In the genomic region with DNA sequence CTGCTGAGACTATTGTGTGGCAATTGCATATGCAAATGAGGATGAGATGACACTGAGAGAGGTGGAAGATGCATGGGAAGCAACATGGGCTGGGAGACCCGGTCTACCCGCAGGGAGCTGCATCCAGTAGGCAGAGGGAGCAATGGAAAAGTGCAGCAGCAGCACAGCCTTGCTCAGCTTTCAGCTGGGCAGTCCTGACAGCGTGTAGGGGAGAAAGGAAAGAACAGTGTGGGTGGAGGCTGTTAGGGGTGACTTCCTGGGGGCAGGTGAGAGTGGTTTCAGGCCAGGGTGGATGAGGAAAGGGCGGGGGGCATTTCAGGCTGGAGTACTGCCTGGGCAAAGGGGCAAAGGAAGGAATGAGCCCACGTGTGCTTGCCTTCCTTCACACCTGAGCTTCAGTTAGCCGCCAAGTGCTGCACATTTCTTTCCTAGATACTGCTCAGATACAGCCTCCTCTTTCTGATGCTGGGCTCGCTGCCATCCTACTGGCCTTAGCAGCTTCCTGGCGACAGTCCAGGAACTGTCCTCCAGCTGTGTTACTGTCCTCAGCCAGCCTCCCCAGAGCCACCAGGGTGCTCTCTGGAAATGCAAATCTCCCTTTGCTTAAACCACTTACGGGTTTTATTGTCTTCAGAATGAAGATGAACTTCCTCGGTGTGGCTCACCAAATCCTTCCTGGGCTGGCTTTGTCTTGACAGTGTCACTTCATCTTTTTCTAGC, we compare ENCODE assay signal across 14 cellular contexts.
A peak's percentile ranks its signal among the peaks of the same experiment; 100 is the strongest.
DNase-seq lines count a peak whose midpoint lies in the region; ATAC-seq and TF ChIP-seq lines count a peak whose summit lies in the region.
"Had no signal": no experiment of that assay in that cellular context is flagged by ENCODE, and none has a peak within 500 bp of the region (broad histone marks: within the 10 kb centered on the region; RNA-seq: fewer than 3 reads in every experiment).

No MANE protein-coding gene starts in this region.

- peak overlapping the region; percentile 49 for H3K27ac ChIP-seq in A673 (ENCODE audit: low read depth, low read length, poor library complexity, severe bottlenecking)
- H3K27ac ChIP-seq: psoas muscle had no signal

- H3K27me3 Mint-ChIP-seq in WTC11 (ENCODE audit: low read depth): no peaks in the 10 kb centered on the region
- H3K27me3 Mint-ChIP-seq: B cell had no signal

- ATAC-seq in GM18511 (IDR thresholded peaks at IDR 0.05; ENCODE audit: unreplicated experiment): peak; percentile 77
- peak; percentile 63 for ATAC-seq in WTC11
- no peak for ATAC-seq in GM21717 (IDR thresholded peaks at IDR 0.05; ENCODE audit: unreplicated experiment)
- no peak for ATAC-seq in GM19023 (IDR thresholded peaks at IDR 0.05; ENCODE audit: unreplicated experiment)
- ATAC-seq: psoas muscle had no signal

- intact Hi-C loops in A673 (cut with micrococcal nuclease; ENCODE audit: unreplicated experiment): loop anchor here (2.0 kb wide), 1 partner anchor 33 kb away; no protein-coding TSS in a partner anchor

- H3K4me3 Mint-ChIP-seq in WTC11: no peak overlapping the region
- H3K4me3 Mint-ChIP-seq: B cell; stimulated activated naive CD8-positive, alpha-beta T cell treated with anti-CD3 and anti-CD28 coated beads, Interleukin-15, Interleukin-2, amounts not matched to agents 100 ng/mL and 50 ng/mL, for 24 hours had no signal

- POLR2A ChIA-PET in A673 (lab: Charles Lee; ENCODE audit: low non-redundant PET): no interaction called here
- POLR2A ChIA-PET in WTC11 (lab: Charles Lee): interaction anchor here (0.7 kb wide), 1 partner anchor 135 kb away, joined by 3 read pairs; no protein-coding TSS in a partner anchor

- H3K9me3 Mint-ChIP-seq in WTC11: no peaks in the 10 kb centered on the region
- H3K9me3 Mint-ChIP-seq: stimulated activated naive CD8-positive, alpha-beta T cell treated with anti-CD3 and anti-CD28 coated beads, Interleukin-15, Interleukin-2, amounts not matched to agents 100 ng/mL and 50 ng/mL, for 24 hours had no signal

- no peaks in the 10 kb centered on the region for H3K36me3 Mint-ChIP-seq in WTC11

- no peaks in the 10 kb centered on the region for H3K27me3 ChIP-seq in A673 (replicated peaks; ENCODE audit: insufficient read depth, low read depth, low read length, poor library complexity)

- no TSS peak for BruUV-seq in A673 (replicated peaks; lab: Mats Ljungman, UMichigan)

- H3K4me3 ChIP-seq in A673 (ENCODE audit: low read depth, low read length, poor library complexity, severe bottlenecking): no peak overlapping the region
- H3K4me3 ChIP-seq: psoas muscle had no signal

- H3K27ac Mint-ChIP-seq in WTC11: no peak overlapping the region
- H3K27ac Mint-ChIP-seq: B cell; stimulated activated naive CD8-positive, alpha-beta T cell treated with anti-CD3 and anti-CD28 coated beads, Interleukin-15, Interleukin-2, amounts not matched to agents 100 ng/mL and 50 ng/mL, for 24 hours had no signal

- CTCF ChIA-PET in A673 (lab: Charles Lee) (no interaction called here), WTC11 (lab: Charles Lee) (interaction anchor here (1.1 kb wide), 1 partner anchor 39 kb away, joined by 3 read pairs; no protein-coding TSS in a partner anchor)

- H3K9me3 ChIP-seq in A673 (ENCODE audit: low read depth, low read length, poor library complexity, severe bottlenecking): no peaks in the 10 kb centered on the region
- H3K9me3 ChIP-seq: psoas muscle had no signal

- H3K4me1 ChIP-seq in A673 (ENCODE audit: insufficient read depth, low read length, poor library complexity, severe bottlenecking): peaks cover 60% of the 10 kb centered on the region
- H3K4me1 ChIP-seq: psoas muscle had no signal

- TF ChIP-seq CTCF in A673 (conservative IDR thresholded peaks at IDR 0.05; ENCODE audit: low read depth, low read length) (0 out of 2 replicates have a peak, but pooled peaks have one; percentile 19), WTC11 (IDR thresholded peaks at IDR 0.05) (no peak)

- H3K36me3 ChIP-seq in A673 (ENCODE audit: insufficient read depth, low read length, poor library complexity, severe bottlenecking): no peaks in the 10 kb centered on the region

- peaks cover 34% of the 10 kb centered on the region for H3K4me1 Mint-ChIP-seq in WTC11
- H3K4me1 Mint-ChIP-seq: B cell had no signal

- DNase-seq in A673 (ENCODE audit: low spot score) (peak; percentile 94), NCI-H2029 treated with DMSO at 0.1 percent for 48 hours (lab: John Stamatoyannopoulos, UW) (peak; percentile 52), WTC11 (ENCODE audit: low spot score) (no peak), hippocampal formation (lab: John Stamatoyannopoulos, UW) (no peak)
- no peak for DNase-seq in NK-92 treated with Interleukin-12 subunit alpha and Interleukin-12 subunit beta, amount 100 ng/mL, for 24 hours (lab: John Stamatoyannopoulos, UW)
- DNase-seq: NCI-H1436 treated with DMSO at 0.1 percent for 48 hours; psoas muscle; stimulated activated CD4-positive, alpha-beta T cell treated with anti-CD3 and anti-CD28 coated beads, Interleukin-4, amount 100 ng/mL, for 24 hours; T1000 had no signal

TF ChIP-seq in WTC11, 78 proteins besides CTCF, POLR2A, EP300 and RAD21:
- peak; percentile 32; the same call in 1 of the 2 replicates for TF ChIP-seq ZNF423 (CRISPR knock-in tag; IDR thresholded peaks at IDR 0.05)
- TF ChIP-seq CREM (CRISPR knock-in tag; IDR thresholded peaks at IDR 0.05): no peak
- no peak for TF ChIP-seq ATF1 (CRISPR knock-in tag; IDR thresholded peaks at IDR 0.05)
- TF ChIP-seq ZNF416 (CRISPR knock-in tag; IDR thresholded peaks at IDR 0.05): no peak

Comparison
In these comparisons a context has a peak if more than half of its experiments do, and no peak if none do; other contexts are left out.
1. DNase-seq: peak in A673 (single experiment) and NCI-H2029 treated with DMSO at 0.1 percent for 48 hours (single experiment); none in WTC11 (single experiment), hippocampal formation (0 of 2) and NK-92 treated with Interleukin-12 subunit alpha and Interleukin-12 subunit beta, amount 100 ng/mL, for 24 hours (single experiment).
2. ATAC-seq: peak in GM18511 (single experiment) and WTC11 (single experiment); none in GM21717 (single experiment) and GM19023 (single experiment).